In genomic region chr3:100403956-100404548, GRCh38 we compare ENCODE assay signal across 14 cellular contexts. TPM values are rescaled to one million over a fixed set of nuclear protein-coding genes. Genes with fewer than 3 reads are reported as not detected.
A peak's percentile ranks its signal among the peaks of the same experiment; 100 is the strongest.
DNase-seq lines count a peak whose midpoint lies in the region; ATAC-seq, FAIRE-seq and TF ChIP-seq lines count a peak whose summit lies in the region.
"Had no signal": no experiment of that assay in that cellular context is flagged by ENCODE, and none has a peak within 500 bp of the region (broad histone marks: within the 10 kb centered on the region; RNA-seq: fewer than 3 reads in every experiment).

No MANE protein-coding gene starts in this region.

- peaks cover 8 to 10% of the 10 kb centered on the region in 2 experiments for H3K9me3 ChIP-seq in CD4-positive, CD25-positive, alpha-beta regulatory T cell (ENCODE audit: control insufficient read depth in 2 of 2, low read length in 2 of 2)
- no peaks in the 10 kb centered on the region for H3K9me3 ChIP-seq in astrocyte (ENCODE audit: insufficient read depth, low read depth, low read length)
- H3K9me3 ChIP-seq in mesenchymal stem cell (ENCODE audit: control insufficient read depth, low read length), result peaks cover 9% of the 10 kb centered on the region
- H3K9me3 ChIP-seq: Caco-2, pancreas had no signal

- H3K4me2 ChIP-seq in astrocyte (ENCODE audit: low read length) (peak overlapping the region; percentile 96), mesenchymal stem cell (ENCODE audit: low read length, poor library complexity, severe bottlenecking) (no peak overlapping the region)

- peaks cover 10% of the 10 kb centered on the region for H3K79me1 ChIP-seq in mesenchymal stem cell (replicated peaks; ENCODE audit: low read length, poor library complexity, severe bottlenecking)

- WGBS in mesenchymal stem cell, result 100% methylated on average over 1 of the region's 1 CpG

- H3K4me1 Mint-ChIP-seq in CD4-positive, CD25-positive, alpha-beta regulatory T cell, result peaks cover 20 to 52% (median 37%) of the 10 kb centered on the region in 4 donors
- H3K4me1 Mint-ChIP-seq in HFFc6 (ENCODE audit: low read depth) (peaks cover 56% of the 10 kb centered on the region), astrocyte (ENCODE audit: low read depth, unreplicated experiment) (peaks cover 10% of the 10 kb centered on the region)

- H3K27me3 Mint-ChIP-seq in CD4-positive, CD25-positive, alpha-beta regulatory T cell, result no peaks in the 10 kb centered on the region
- H3K27me3 Mint-ChIP-seq in HFFc6 (ENCODE audit: insufficient read depth) (no peaks in the 10 kb centered on the region), astrocyte (ENCODE audit: low read depth, unreplicated experiment) (no peaks in the 10 kb centered on the region)
- H3K27me3 Mint-ChIP-seq: activated CD4-positive, alpha-beta T cell treated with anti-CD3 and anti-CD28 coated beads, Interleukin-2, amount 10 ng/mL, durations not matched to agents 7 days and 5 days had no signal

- H3K4me1 ChIP-seq in CD4-positive, CD25-positive, alpha-beta regulatory T cell (ENCODE audit: control insufficient read depth, insufficient read depth, low read length, poor library complexity, severe bottlenecking), result peaks cover 40% of the 10 kb centered on the region
- H3K4me1 ChIP-seq in astrocyte (ENCODE audit: insufficient read depth, low read length), result peaks cover 11% of the 10 kb centered on the region
- peaks cover 3% of the 10 kb centered on the region for H3K4me1 ChIP-seq in mesenchymal stem cell (ENCODE audit: control insufficient read depth, insufficient read depth, low read depth, low read length)

- H4K91ac ChIP-seq in mesenchymal stem cell (ENCODE audit: low read length), result no peak overlapping the region

- peak overlapping the region; percentile 18 for H3K4me3 ChIP-seq in CD4-positive, CD25-positive, alpha-beta regulatory T cell (ENCODE audit: low read depth, low read length)
- H3K4me3 ChIP-seq in astrocyte (ENCODE audit: insufficient read depth, low read depth, low read length) (no peak overlapping the region), mesenchymal stem cell (ENCODE audit: insufficient read depth in 1 of 2, low read depth in 1 of 2, low read length in 2 of 2) (peak overlapping the region in 1 of 2 experiments; percentile 98)

- H3K4ac ChIP-seq in mesenchymal stem cell (ENCODE audit: low read depth in 1 of 2, low read length in 2 of 2), result no peak overlapping the region

- no peak overlapping the region for H3K27ac ChIP-seq in CD4-positive, CD25-positive, alpha-beta regulatory T cell (ENCODE audit: insufficient read depth, low read length, poor library complexity, severe bottlenecking)
- no peak overlapping the region for H3K27ac ChIP-seq in astrocyte (ENCODE audit: low read depth, low read length)
- H3K27ac ChIP-seq in mesenchymal stem cell (ENCODE audit: low read length, poor library complexity, severe bottlenecking), result no peak overlapping the region
- H3K27ac ChIP-seq: adrenal gland, pancreas had no signal

- H3K18ac ChIP-seq in mesenchymal stem cell (ENCODE audit: low read depth in 1 of 2, low read length in 2 of 2), result no peak overlapping the region

- H2BK15ac ChIP-seq in mesenchymal stem cell (ENCODE audit: low read depth, poor library complexity, severe bottlenecking), result no peak overlapping the region

- H3K27ac Mint-ChIP-seq in CD4-positive, CD25-positive, alpha-beta regulatory T cell, result no peak overlapping the region
- H3K27ac Mint-ChIP-seq in HFFc6 (no peak overlapping the region), astrocyte (ENCODE audit: unreplicated experiment) (no peak overlapping the region)
- H3K27ac Mint-ChIP-seq: activated CD4-positive, alpha-beta T cell treated with anti-CD3 and anti-CD28 coated beads, Interleukin-2, amount 10 ng/mL, durations not matched to agents 7 days and 5 days had no signal

- no peaks in the 10 kb centered on the region for H3K36me3 ChIP-seq in CD4-positive, CD25-positive, alpha-beta regulatory T cell (ENCODE audit: control insufficient read depth, insufficient read depth, low read length)
- no peaks in the 10 kb centered on the region for H3K36me3 ChIP-seq in astrocyte (ENCODE audit: insufficient read depth, low read length)
- H3K36me3 ChIP-seq in mesenchymal stem cell (ENCODE audit: control insufficient read depth in 1 of 2, insufficient read depth in 2 of 2, low read depth in 1 of 2, low read length in 2 of 2), result peaks cover 0 to 5% of the 10 kb centered on the region in 2 experiments
- H3K36me3 ChIP-seq: adrenal gland, pancreas had no signal

- no peak overlapping the region for H4K8ac ChIP-seq in mesenchymal stem cell (ENCODE audit: low read length)

- H2BK5ac ChIP-seq in mesenchymal stem cell (ENCODE audit: low read depth, low read length, poor library complexity, severe bottlenecking), result no peak overlapping the region

- H2BK120ac ChIP-seq in mesenchymal stem cell (ENCODE audit: low read depth, low read length), result no peak overlapping the region

- peak overlapping the region in 2 of 4 donors; percentile 58 to 73 for H3K4me3 Mint-ChIP-seq in CD4-positive, CD25-positive, alpha-beta regulatory T cell
- H3K4me3 Mint-ChIP-seq in HFFc6 (peak overlapping the region; percentile 90; the same call in 1 of the 2 replicates), astrocyte (ENCODE audit: unreplicated experiment) (peak overlapping the region; percentile 92)
- H3K4me3 Mint-ChIP-seq: activated CD4-positive, alpha-beta T cell treated with anti-CD3 and anti-CD28 coated beads, Interleukin-2, amount 10 ng/mL, durations not matched to agents 7 days and 5 days; immature natural killer cell had no signal

- no peak overlapping the region for H2BK12ac ChIP-seq in mesenchymal stem cell (ENCODE audit: low read length in 2 of 2)

- H3K23ac ChIP-seq in mesenchymal stem cell (ENCODE audit: low read length in 2 of 2), result no peak overlapping the region

- no peak overlapping the region for H2AFZ ChIP-seq in astrocyte (ENCODE audit: low read depth, low read length)
- no peak overlapping the region for H2AFZ ChIP-seq in mesenchymal stem cell (ENCODE audit: low read depth, low read length)

- no peak overlapping the region for H3K14ac ChIP-seq in mesenchymal stem cell (ENCODE audit: low read length in 2 of 2)

- no peak for DNase-seq in CD4-positive, CD25-positive, alpha-beta regulatory T cell
- DNase-seq in HFFc6, result no peak
- DNase-seq in astrocyte (ENCODE audit: low read depth), result no peak
- no peak for DNase-seq in mesenchymal stem cell
- no peak for DNase-seq in HuH-7 (ENCODE audit: low spot score)
- no peak for DNase-seq in DMS53 treated with DMSO at 0.1 percent for 48 hours (lab: John Stamatoyannopoulos, UW; ENCODE audit: unreplicated experiment)
- no peak for DNase-seq in NCI-H146 (lab: John Stamatoyannopoulos, UW)
- no peak for DNase-seq in HuH-7.5 (ENCODE audit: low spot score)
- DNase-seq: activated CD4-positive, alpha-beta T cell treated with anti-CD3 and anti-CD28 coated beads, Interleukin-2, amount 10 ng/mL, durations not matched to agents 7 days and 5 days; adrenal gland; Caco-2; immature natural killer cell; SHP77 treated with DMSO at 0.1 percent for 48 hours had no signal

- H3K9ac ChIP-seq in astrocyte (ENCODE audit: low read length), result no peak overlapping the region
- H3K9ac ChIP-seq in mesenchymal stem cell (ENCODE audit: low read length), result peak overlapping the region; percentile 94

- no peak for FAIRE-seq in astrocyte (lab: Jason Lieb, UNC)
- FAIRE-seq: pancreas had no signal

- H2AK5ac ChIP-seq in mesenchymal stem cell (ENCODE audit: low read length, severe bottlenecking), result no peak overlapping the region

- peaks cover 19% of the 10 kb centered on the region for H3K36me3 Mint-ChIP-seq in CD4-positive, CD25-positive, alpha-beta regulatory T cell
- H3K36me3 Mint-ChIP-seq in HFFc6 (ENCODE audit: low read depth) (peaks cover 37% of the 10 kb centered on the region), astrocyte (ENCODE audit: low read depth, unreplicated experiment) (peaks cover 2% of the 10 kb centered on the region)

- H3K9me3 Mint-ChIP-seq in CD4-positive, CD25-positive, alpha-beta regulatory T cell, result peaks cover 0 to 11% (median 4%) of the 10 kb centered on the region in 7 donors
- H3K9me3 Mint-ChIP-seq in HFFc6 (peaks cover 4% of the 10 kb centered on the region; the same call in 1 of the 2 replicates), astrocyte (ENCODE audit: unreplicated experiment) (peaks cover 5% of the 10 kb centered on the region)

- no peaks in the 10 kb centered on the region for H3K27me3 ChIP-seq in CD4-positive, CD25-positive, alpha-beta regulatory T cell (ENCODE audit: control insufficient read depth, insufficient read depth, low read length)
- no peaks in the 10 kb centered on the region for H3K27me3 ChIP-seq in astrocyte (ENCODE audit: insufficient read depth, low read length)
- H3K27me3 ChIP-seq in mesenchymal stem cell (ENCODE audit: control insufficient read depth in 1 of 2, insufficient read depth in 1 of 2, low read length in 2 of 2), result no peaks in the 10 kb centered on the region
- H3K27me3 ChIP-seq: adrenal gland, pancreas had no signal

- peaks cover 36% of the 10 kb centered on the region for H3K79me2 ChIP-seq in astrocyte (ENCODE audit: insufficient read depth, low read length)

- TF ChIP-seq CTCF in HFFc6 (IDR thresholded peaks at IDR 0.05) (no peak), astrocyte (IDR thresholded peaks at IDR 0.05; ENCODE audit: insufficient read depth, low read depth, low read length) (no peak)

- no peak for ATAC-seq in CD4-positive, CD25-positive, alpha-beta regulatory T cell (ENCODE audit: low read depth in 2 of 2)
- ATAC-seq: pancreas had no signal

- peaks cover 13% of the 10 kb centered on the region for H4K20me1 ChIP-seq in astrocyte (ENCODE audit: insufficient read depth, low read length)

RNA-seq across cellular contexts. Expression of gene LNP1, which starts 2.7 kb away (rescaled TPM):
- 0.74 TPM for total RNA-seq in CD4-positive, CD25-positive, alpha-beta regulatory T cell
- polyA plus RNA-seq in CD4-positive, CD25-positive, alpha-beta regulatory T cell, result 1 to 10 TPM in 1 of 4 donors, under 1 TPM in 3; 0.73 to 2.0 (median 0.91) TPM
- total RNA-seq in HFFc6 (2021; fragmentation: NEBNext Ultra II Directional; extraction: Animal tissue kit (Norgen Biotek cat#: 25700)), result 1 to 10 TPM; 1.1 to 2.7 (median 1.6) TPM
- total RNA-seq in astrocyte, result 2.5 and 2.6 TPM in 2 replicates
- 1.4 TPM for polyA plus RNA-seq in mesenchymal stem cell (2013, experiment 1 of 2)
- polyA plus RNA-seq in mesenchymal stem cell (2013, experiment 2 of 2), result 1.4 TPM

RNA-seq across cellular contexts. Expression of gene TOMM70, which starts 3.2 kb away (rescaled TPM):
- 26.0 TPM for total RNA-seq in CD4-positive, CD25-positive, alpha-beta regulatory T cell
- polyA plus RNA-seq in CD4-positive, CD25-positive, alpha-beta regulatory T cell, result 10 to 100 TPM; 12.4 to 22.2 (median 17.0) TPM
- 10 to 100 TPM; 45.9 to 51.7 (median 48.7) TPM for total RNA-seq in HFFc6 (2021; fragmentation: NEBNext Ultra II Directional; extraction: Animal tissue kit (Norgen Biotek cat#: 25700))
- 47.9 and 48.9 TPM in 2 replicates for total RNA-seq in astrocyte
- 26.1 TPM for polyA plus RNA-seq in mesenchymal stem cell (2013, experiment 1 of 2)
- polyA plus RNA-seq in mesenchymal stem cell (2013, experiment 2 of 2), result 26.7 TPM
